ENCODE assay signal across 13 cellular contexts in the genomic region with DNA sequence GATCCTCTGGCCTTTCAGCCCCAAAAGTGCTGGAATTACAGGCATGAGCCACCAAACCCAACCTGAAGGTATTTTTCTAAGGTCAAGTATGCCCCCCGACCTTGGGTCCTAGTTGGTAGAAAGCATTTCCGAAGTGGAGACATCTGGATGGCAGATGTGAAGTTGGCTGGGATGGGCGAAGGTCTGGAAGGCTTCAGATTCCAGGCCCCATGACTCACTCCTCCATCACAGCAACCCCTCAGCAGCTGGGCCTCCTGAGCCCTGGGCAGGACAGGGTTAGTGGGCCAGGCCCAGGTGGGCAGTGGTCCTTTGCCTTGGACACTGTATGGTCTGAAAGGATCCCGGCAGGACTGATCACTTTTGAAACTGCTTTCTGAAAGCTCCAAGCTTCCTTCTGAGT. TPM values are rescaled to one million over a fixed set of nuclear protein-coding genes. Genes with fewer than 3 reads are reported as not detected.
DNase-seq lines count a peak whose midpoint lies in the region; ATAC-seq and TF ChIP-seq lines count a peak whose summit lies in the region.
"Had no signal": no experiment of that assay in that cellular context is flagged by ENCODE, and none has a peak within 500 bp of the region (broad histone marks: within the 10 kb centered on the region; RNA-seq: fewer than 3 reads in every experiment).

No MANE protein-coding gene starts in this region.

- H3K36me3 ChIP-seq in ascending aorta, result no peaks in the 10 kb centered on the region
- H3K36me3 ChIP-seq in stomach, result no peaks in the 10 kb centered on the region
- H3K36me3 ChIP-seq: HAP-1 had no signal

- peak overlapping the region; percentile 79 to 82 for H3K27ac ChIP-seq in ascending aorta
- H3K27ac ChIP-seq in stomach, result peak overlapping the region in 4 of 5 donors; percentile 22 to 71 (median 54)

- peak; percentile 92 for DNase-seq in GM04504 (ENCODE audit: low read depth)
- peak in 1 of 2 donors; percentile 61 for DNase-seq in ascending aorta (ENCODE audit: low spot score in 2 of 2)
- DNase-seq in glomerular visceral epithelial cell (ENCODE audit: extremely low spot score), result peak; percentile 47
- DNase-seq in stomach, result no peak
- no peak for DNase-seq in LoVo (ENCODE audit: low spot score)
- no peak for DNase-seq in stimulated activated CD8-positive, alpha-beta memory T cell treated with anti-CD3 and anti-CD28 coated beads, Interleukin-4, amount 100 ng/mL, for 48 hours
- DNase-seq: DND-41, endodermal cell, NCI-H1694 treated with DMSO at 0.1 percent for 48 hours, retina had no signal

- H3K9me3 ChIP-seq in ascending aorta (no peaks in the 10 kb centered on the region), stomach (no peaks in the 10 kb centered on the region)
- H3K9me3 ChIP-seq: HAP-1 had no signal

- ATAC-seq in GM18519 (IDR thresholded peaks at IDR 0.05; ENCODE audit: low FRiP score, unreplicated experiment) (no peak), HG03432 (IDR thresholded peaks at IDR 0.05; ENCODE audit: unreplicated experiment) (no peak)

- no peak for TF ChIP-seq EP300 in stomach (IDR thresholded peaks at IDR 0.05)

- H3K4me1 ChIP-seq in ascending aorta, result peaks cover 0 to 26% of the 10 kb centered on the region in 2 donors
- H3K4me1 ChIP-seq in stomach, result peaks cover 10 to 33% (median 17%) of the 10 kb centered on the region in 4 donors

- no peak for TF ChIP-seq POLR2A in stomach (IDR thresholded peaks at IDR 0.05)

- WGBS in stomach, 5 donors, result 68 to 86% (median 82%) methylated on average over 2 to 4 of the region's 4 CpGs

- TF ChIP-seq CTCF in ascending aorta (IDR thresholded peaks at IDR 0.05) (no peak), stomach (IDR thresholded peaks at IDR 0.05) (no peak)

- intact Hi-C loops in ascending aorta (cut with DNase I), result loop anchor here (5.0 kb wide), 2 partner anchors 65 to 85 kb away; no protein-coding TSS in a partner anchor
- intact Hi-C loops in stomach (cut with DNase I; ENCODE audit: low total_unique reads), result no loop called here

- H3K4me3 ChIP-seq in ascending aorta (no peak overlapping the region), stomach (no peak overlapping the region)
- H3K4me3 ChIP-seq: HAP-1 had no signal

- no peaks in the 10 kb centered on the region for H3K27me3 ChIP-seq in ascending aorta
- no peaks in the 10 kb centered on the region for H3K27me3 ChIP-seq in stomach

RNA-seq across cellular contexts. Expression of a gene that starts 23.3 kb away (rescaled TPM):
- total RNA-seq in ascending aorta (131 TPM), stomach (10 to 100 TPM in 4 of 5 donors, 1 to 10 TPM in 1; 8.2 to 33.0 (median 17.3) TPM)
- 1 to 10 TPM; 3.0 to 4.7 (median 4.7) TPM for polyA plus RNA-seq in stomach

RNA-seq across cellular contexts. Expression of a gene that starts 55.3 kb away (rescaled TPM):
- 948 TPM for total RNA-seq in ascending aorta
- total RNA-seq in stomach, result 1,000 to 10,000 TPM in 2 of 5 donors, 100 to 1,000 TPM in 3; 304 to 2,162 (median 853) TPM
- 100 to 1,000 TPM; 220 to 641 (median 274) TPM for polyA plus RNA-seq in stomach

Comparison
In these comparisons a context has a peak if more than half of its experiments do, and no peak if none do; other contexts are left out.
1. DNase-seq: peak in GM04504 (single experiment) and glomerular visceral epithelial cell (single experiment); none in stomach (single experiment), LoVo (single experiment) and stimulated activated CD8-positive, alpha-beta memory T cell treated with anti-CD3 and anti-CD28 coated beads, Interleukin-4, amount 100 ng/mL, for 48 hours (single experiment).